ENCODE assay signal across 23 cellular contexts in the genomic region with DNA sequence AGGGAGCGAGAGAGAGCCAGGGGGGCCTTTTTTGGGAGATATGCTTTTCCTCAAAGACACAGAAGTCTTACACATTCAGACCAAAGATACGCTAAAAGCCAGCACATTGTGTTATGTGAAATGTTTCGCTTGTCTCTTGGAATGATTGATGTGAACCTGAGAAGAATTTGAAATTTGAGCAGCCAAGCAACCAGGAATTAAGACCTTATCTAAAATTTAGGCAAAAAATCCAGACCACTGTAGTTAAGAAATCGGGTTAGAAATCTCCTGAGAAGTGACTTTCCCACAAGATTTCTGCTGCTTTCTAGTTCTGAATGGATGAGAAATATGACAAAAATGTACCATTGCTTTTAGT.
"Had no signal": no experiment of that assay in that cellular context is flagged by ENCODE, and none has a peak within 500 bp of the region (broad histone marks: within the 10 kb centered on the region; RNA-seq: fewer than 3 reads in every experiment).

No MANE protein-coding gene starts in this region.

- DNase-seq: activated CD4-positive, alpha-beta memory T cell treated with anti-CD3 and anti-CD28 coated beads for 36 hours; activated CD4-positive, alpha-beta T cell treated with anti-CD3 and anti-CD28 coated beads, Interleukin-2, amount 10 ng/mL, durations not matched to agents 24 days and 14 days; activated CD8-positive, alpha-beta memory T cell treated with anti-CD3 and anti-CD28 coated beads, Interleukin-2, amount 50 U/mL, for 4 hours; activated effector memory CD4-positive, alpha-beta T cell treated with anti-CD3 and anti-CD28 coated beads, Interleukin-2, amount 50 U/mL, for 16 hours; activated naive CD4-positive, alpha-beta T cell treated with anti-CD3 and anti-CD28 coated beads for 36 hours; activated naive CD8-positive, alpha-beta T cell treated with anti-CD3 and anti-CD28 coated beads, Interleukin-2, amount 10 ng/mL, durations not matched to agents 7 days and 5 days; activated T-cell treated with anti-CD3 and anti-CD28 coated beads, Interleukin-2, amount 50 U/mL, for 1 hour; amygdala; dorsolateral prefrontal cortex; effector memory CD4-positive, alpha-beta T cell; head of caudate nucleus; hypothalamus; immature natural killer cell; left colon; naive thymus-derived CD4-positive, alpha-beta T cell; nucleus accumbens; right cardiac atrium; stimulated activated CD4-positive, alpha-beta T cell treated with anti-CD3 and anti-CD28 coated beads, Interleukin-2, amount 100 ng/mL, for 48 hours; stimulated activated naive CD4-positive, alpha-beta T cell treated with Interleukin-2 at 50 U/mL for 16 hours had no signal

- H3K4me3 ChIP-seq: coronary artery, dorsolateral prefrontal cortex, gastroesophageal sphincter, tibial nerve had no signal

- ATAC-seq: activated CD4-positive, CD25-positive, alpha-beta regulatory T cell treated with anti-CD3 and anti-CD28 coated beads, Interleukin-2, amount 50 U/mL, for 24 hours; gastroesophageal sphincter; left colon; naive thymus-derived CD4-positive, alpha-beta T cell; right cardiac atrium had no signal
